7 cellular contexts compared by ENCODE assay signal in genomic region chrX:54921427-54922021, GRCh38. TPM values are rescaled to one million over a fixed set of nuclear protein-coding genes. Genes with fewer than 3 reads are reported as not detected.
DNase-seq lines count a peak whose midpoint lies in the region; ATAC-seq, FAIRE-seq and TF ChIP-seq lines count a peak whose summit lies in the region.

No MANE protein-coding gene starts in this region.

- no peaks in the 10 kb centered on the region for H3K4me1 ChIP-seq in right lobe of liver

- peak in 3 of 4 donors; percentile 29 to 43 (median 36) for ATAC-seq in right lobe of liver

- H3K27ac ChIP-seq in right lobe of liver: no peak overlapping the region

- intact Hi-C loops in right lobe of liver (cut with DNase I): no loop called here

- H3K36me3 ChIP-seq in right lobe of liver: no peaks in the 10 kb centered on the region

- WGBS in right lobe of liver (ENCODE audit: insufficient coverage, low coverage, low lambda C conversion rate, missing lambda C conversion rate): 25% methylated on average over 26 of the region's 29 CpGs

- peaks cover 0 to 4% of the 10 kb centered on the region in 2 donors for H3K27me3 ChIP-seq in right lobe of liver

- no peak for TF ChIP-seq CTCF in right lobe of liver (IDR thresholded peaks at IDR 0.05)

- peak; percentile 82 for FAIRE-seq in GM19239 (lab: Jason Lieb, UNC)

- no peak for DNase-seq in GM19239 (ENCODE audit: insufficient read length, low spot score)
- peak; percentile 88 for DNase-seq in NCI-H1436 (lab: John Stamatoyannopoulos, UW)
- DNase-seq in activated CD4-positive, alpha-beta T cell treated with anti-CD3 and anti-CD28 coated beads for 4 hours: peak; percentile 39 to 46
- DNase-seq in dedifferentiated amniotic fluid mesenchymal stem cell (ENCODE audit: extremely low spot score): peak; percentile 62
- DNase-seq in right lobe of liver: peak in 1 of 3 donors; percentile 57
- DNase-seq in stimulated activated CD4-positive, alpha-beta T cell treated with anti-CD3 and anti-CD28 coated beads, Interleukin-2, amount 100 ng/mL, for 48 hours: peak; percentile 15 to 44
- no peak for DNase-seq in AML-193 (lab: John Stamatoyannopoulos, UW)

- H3K4me3 ChIP-seq in right lobe of liver: peak overlapping the region in 2 of 3 donors; percentile 11 to 27

- TF ChIP-seq POLR2A in right lobe of liver (IDR thresholded peaks at IDR 0.05): no peak

- no peaks in the 10 kb centered on the region for H3K9me3 ChIP-seq in right lobe of liver

RNA-seq across cellular contexts. Expression of gene TRO, which starts 0.9 kb away (rescaled TPM):
- total RNA-seq in right lobe of liver: 1 to 10 TPM in 1 of 6 experiments, under 1 TPM in 5; 0.06 to 1.4 (median 0.49) TPM

Comparison
In these comparisons a context has a peak if more than half of its experiments do, and no peak if none do; other contexts are left out.
1. DNase-seq: peak in NCI-H1436 (single experiment), activated CD4-positive, alpha-beta T cell treated with anti-CD3 and anti-CD28 coated beads for 4 hours (2 of 2), dedifferentiated amniotic fluid mesenchymal stem cell (single experiment) and stimulated activated CD4-positive, alpha-beta T cell treated with anti-CD3 and anti-CD28 coated beads, Interleukin-2, amount 100 ng/mL, for 48 hours (2 of 2); none in GM19239 (single experiment) and AML-193 (0 of 2).